17 cellular contexts compared by ENCODE assay signal in genomic region chr5:128341056-128341455, GRCh38.
A peak's percentile ranks its signal among the peaks of the same experiment; 100 is the strongest.
DNase-seq lines count a peak whose midpoint lies in the region; ATAC-seq and TF ChIP-seq lines count a peak whose summit lies in the region.
"Had no signal": no experiment of that assay in that cellular context is flagged by ENCODE, and none has a peak within 500 bp of the region (broad histone marks: within the 10 kb centered on the region; RNA-seq: fewer than 3 reads in every experiment).

No MANE protein-coding gene starts in this region.

- BruUV-seq in OCI-LY7 (replicated peaks; lab: Mats Ljungman, UMichigan) = no TSS peak

- H3K9me2 ChIP-seq in OCI-LY7 (ENCODE audit: insufficient read depth, low read length) = no peaks in the 10 kb centered on the region

- peak overlapping the region; percentile 67 for H3K27ac Mint-ChIP-seq in chondrocyte (ENCODE audit: unreplicated experiment)
- H3K27ac Mint-ChIP-seq: activated CD4-positive, alpha-beta memory T cell treated with anti-CD3 and anti-CD28 coated beads, Interleukin-2, amount 10 ng/mL, durations not matched to agents 7 days and 5 days; activated T-cell treated with anti-CD3 and anti-CD28 coated beads, Interleukin-2, amount 50 U/mL, for 72 hours; IgD-negative memory B cell had no signal

- DNase-seq in AG09319 (ENCODE audit: extremely low read depth, low read depth) = peak; percentile 11
- DNase-seq in Kasumi-1 (lab: John Stamatoyannopoulos, UW) = peak; percentile 37 to 38
- DNase-seq in chondrocyte (ENCODE audit: low spot score) = no peak
- DNase-seq in left lobe of liver (ENCODE audit: low spot score) = no peak
- no peak for DNase-seq in GM13976 (ENCODE audit: low spot score)
- DNase-seq in stimulated activated CD4-positive, alpha-beta T cell treated with anti-CD3 and anti-CD28 coated beads, Interleukin-2, amount 100 ng/mL, for 24 hours = no peak
- no peak for DNase-seq in OCI-LY7 (ENCODE audit: low spot score)
- DNase-seq in kidney tubule cell (ENCODE audit: low spot score) = no peak
- DNase-seq: activated CD4-positive, alpha-beta memory T cell treated with anti-CD3 and anti-CD28 coated beads, Interleukin-2, amount 10 ng/mL, durations not matched to agents 7 days and 5 days; activated T-cell treated with anti-CD3 and anti-CD28 coated beads, Interleukin-2, amount 50 U/mL, for 72 hours; colonic mucosa; left colon; NCI-H2227 treated with DMSO at 0.1 percent for 48 hours; PC-3 had no signal

- no peaks in the 10 kb centered on the region for H3K79me2 ChIP-seq in OCI-LY7 (ENCODE audit: insufficient read depth, low read depth, low read length)

- H3K36me3 ChIP-seq in OCI-LY7 (ENCODE audit: insufficient read depth, low read length) = no peaks in the 10 kb centered on the region
- H3K36me3 ChIP-seq: colonic mucosa had no signal

- CTCF ChIA-PET in OCI-LY7 (lab: Charles Lee; ENCODE audit: unreplicated experiment) = no interaction called here

- peaks cover 3% of the 10 kb centered on the region for H3K4me1 Mint-ChIP-seq in chondrocyte (ENCODE audit: low read depth)
- H3K4me1 Mint-ChIP-seq: activated CD4-positive, alpha-beta memory T cell treated with anti-CD3 and anti-CD28 coated beads, Interleukin-2, amount 10 ng/mL, durations not matched to agents 7 days and 5 days had no signal

- intact Hi-C loops in OCI-LY7 (cut with micrococcal nuclease; ENCODE audit: unreplicated experiment) = no loop called here

- no peak overlapping the region for H2AFZ ChIP-seq in OCI-LY7 (ENCODE audit: low read length)

- no peaks in the 10 kb centered on the region for H3K27me3 Mint-ChIP-seq in chondrocyte (ENCODE audit: low read depth)
- H3K27me3 Mint-ChIP-seq: activated CD4-positive, alpha-beta memory T cell treated with anti-CD3 and anti-CD28 coated beads, Interleukin-2, amount 10 ng/mL, durations not matched to agents 7 days and 5 days; IgD-negative memory B cell had no signal

- no peaks in the 10 kb centered on the region for H3K4me1 ChIP-seq in OCI-LY7 (ENCODE audit: insufficient read depth, low read length, poor library complexity, severe bottlenecking)
- H3K4me1 ChIP-seq: adrenal gland, colonic mucosa had no signal

- no peak overlapping the region for H3K4me2 ChIP-seq in OCI-LY7 (ENCODE audit: low read length)

- H3K36me3 Mint-ChIP-seq in chondrocyte (ENCODE audit: low read depth) = peaks cover 52% of the 10 kb centered on the region
- H3K36me3 Mint-ChIP-seq: IgD-negative memory B cell had no signal

- no peak overlapping the region for H3K27ac ChIP-seq in OCI-LY7 (ENCODE audit: low read depth, low read length, poor library complexity, severe bottlenecking)
- H3K27ac ChIP-seq: adrenal gland, colonic mucosa had no signal

- TF ChIP-seq CTCF in AG09319 (IDR thresholded peaks at IDR 0.05; ENCODE audit: low read depth, low read length) = no peak
- no peak for TF ChIP-seq CTCF in chondrocyte (IDR thresholded peaks at IDR 0.05)
- no peak for TF ChIP-seq CTCF in GM13976 (IDR thresholded peaks at IDR 0.05; ENCODE audit: borderline replicate concordance, control extremely low read depth, extremely low read depth, insufficient read depth, missing control alignments)
- no peak for TF ChIP-seq CTCF in OCI-LY7 (conservative IDR thresholded peaks at IDR 0.05; ENCODE audit: low read length)

- no peak overlapping the region for H3K4me3 ChIP-seq in OCI-LY7 (ENCODE audit: low read depth, low read length, poor library complexity, severe bottlenecking)
- H3K4me3 ChIP-seq: adrenal gland, colonic mucosa had no signal

- H3K4me3 Mint-ChIP-seq in chondrocyte (ENCODE audit: unreplicated experiment) = no peak overlapping the region
- H3K4me3 Mint-ChIP-seq: activated CD4-positive, alpha-beta memory T cell treated with anti-CD3 and anti-CD28 coated beads, Interleukin-2, amount 10 ng/mL, durations not matched to agents 7 days and 5 days; activated T-cell treated with anti-CD3 and anti-CD28 coated beads, Interleukin-2, amount 50 U/mL, for 72 hours; IgD-negative memory B cell had no signal

- H3K9me3 ChIP-seq in OCI-LY7 (ENCODE audit: low read length) = no peaks in the 10 kb centered on the region
- H3K9me3 ChIP-seq: adrenal gland, colonic mucosa had no signal

- POLR2A ChIA-PET in OCI-LY7 (lab: Charles Lee) = no interaction called here

- no peaks in the 10 kb centered on the region for H3K9me3 Mint-ChIP-seq in chondrocyte (ENCODE audit: low read depth)
- H3K9me3 Mint-ChIP-seq: activated CD4-positive, alpha-beta memory T cell treated with anti-CD3 and anti-CD28 coated beads, Interleukin-2, amount 10 ng/mL, durations not matched to agents 7 days and 5 days had no signal

- no peaks in the 10 kb centered on the region for H4K20me1 ChIP-seq in OCI-LY7 (ENCODE audit: insufficient read depth, low read length)

- in situ Hi-C loops in GM13976 (cut with MboI; ENCODE audit: low sequenced_read_pairs, unreplicated experiment) = no loop called here

- ATAC-seq in left lobe of liver = peak; percentile 17
- ATAC-seq: activated T-cell treated with anti-CD3 and anti-CD28 coated beads, Interleukin-2, amount 50 U/mL, for 72 hours; left colon; PC-3; SK-N-SH treated with all-trans-retinoic acid at 6 μM for 48 hours had no signal

Comparison
In these comparisons a context has a peak if more than half of its experiments do, and no peak if none do; other contexts are left out.
1. DNase-seq: peak in AG09319 (single experiment) and Kasumi-1 (2 of 2); none in chondrocyte (single experiment), left lobe of liver (single experiment), GM13976 (single experiment), stimulated activated CD4-positive, alpha-beta T cell treated with anti-CD3 and anti-CD28 coated beads, Interleukin-2, amount 100 ng/mL, for 24 hours (0 of 2), OCI-LY7 (single experiment) and kidney tubule cell (single experiment).